In the genomic region with DNA sequence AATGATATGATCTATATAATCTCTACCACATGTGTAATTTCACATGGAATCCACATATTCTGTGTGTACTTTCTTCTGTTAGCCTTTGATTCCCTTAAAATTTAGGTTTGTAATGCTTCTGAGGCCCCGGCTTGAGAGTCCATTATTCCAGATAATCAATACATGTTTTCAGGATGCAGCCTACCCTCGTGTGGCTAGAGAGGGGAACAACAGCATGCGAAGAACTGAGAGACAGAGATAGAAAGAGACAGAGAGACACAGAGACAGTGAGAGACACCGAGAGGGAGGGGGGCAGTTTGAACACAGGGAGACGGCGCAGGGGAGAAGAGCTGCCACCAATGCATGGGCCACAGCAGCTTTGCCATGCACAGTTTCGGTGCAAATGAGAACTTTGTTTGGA, we compare ENCODE assay signal across 14 cellular contexts.
A peak's percentile ranks its signal among the peaks of the same experiment; 100 is the strongest.
DNase-seq lines count a peak whose midpoint lies in the region; ATAC-seq, FAIRE-seq and TF ChIP-seq lines count a peak whose summit lies in the region.
"Had no signal": no experiment of that assay in that cellular context is flagged by ENCODE, and none has a peak within 500 bp of the region (broad histone marks: within the 10 kb centered on the region; RNA-seq: fewer than 3 reads in every experiment).

No MANE protein-coding gene starts in this region.

- no peaks in the 10 kb centered on the region for H3K9me2 ChIP-seq in Loucy (replicated peaks; ENCODE audit: low read depth, low read length)
- H3K9me2 ChIP-seq in neural cell (ENCODE audit: insufficient read depth, low read length) = no peaks in the 10 kb centered on the region

- H3F3A ChIP-seq in Loucy (ENCODE audit: low read depth) (no peaks in the 10 kb centered on the region), neural cell (ENCODE audit: insufficient read depth, low read length, poor library complexity, severe bottlenecking) (no peaks in the 10 kb centered on the region)

- H4K20me1 ChIP-seq in Loucy (ENCODE audit: insufficient read depth, low read length, poor library complexity, severe bottlenecking) (no peaks in the 10 kb centered on the region), GM12878 (ENCODE audit: control insufficient read depth, insufficient read depth) (no peaks in the 10 kb centered on the region), neural cell (ENCODE audit: insufficient read depth) (no peaks in the 10 kb centered on the region)

- CTCF ChIA-PET in GM12878 (lab: Yijun Ruan, JAX) = no interaction called here

- intact Hi-C loops in GM12878 (cut with micrococcal nuclease; ENCODE audit: unreplicated experiment) = no loop called here

- no peak overlapping the region for H2AFZ ChIP-seq in Loucy (ENCODE audit: low read length)
- H2AFZ ChIP-seq in GM12878 (ENCODE audit: control insufficient read depth, low read depth, low read length) = no peak overlapping the region
- H2AFZ ChIP-seq in neural cell (ENCODE audit: low read depth, low read length) = no peak overlapping the region

- POLR2A ChIA-PET in GM12878 (lab: Charles Lee) = no interaction called here

- H3K4me1 ChIP-seq in Loucy (ENCODE audit: insufficient read depth, low read length, poor library complexity, severe bottlenecking) (peaks cover 11% of the 10 kb centered on the region), GM12878 (ENCODE audit: control insufficient read depth, insufficient read depth, low read length) (no peaks in the 10 kb centered on the region)

- TF ChIP-seq POLR2A in GM12878 (IDR thresholded peaks at IDR 0.05; ENCODE audit: low read depth, low read length) = no peak

- H3K9ac ChIP-seq in Loucy (ENCODE audit: low read depth, low read length, poor library complexity, severe bottlenecking) (no peak overlapping the region), GM12878 (ENCODE audit: control insufficient read depth, insufficient read depth, low read length) (no peak overlapping the region), neural cell (ENCODE audit: low read length) (no peak overlapping the region)

- H3K27ac ChIP-seq in GM12878 (ENCODE audit: control insufficient read depth, insufficient read depth) (no peak overlapping the region), neural cell (ENCODE audit: low read length) (no peak overlapping the region)
- H3K27ac ChIP-seq: thyroid gland had no signal

- no peaks in the 10 kb centered on the region for H3K36me3 ChIP-seq in Loucy (ENCODE audit: insufficient read depth, low read length)
- H3K36me3 ChIP-seq in GM12878 (ENCODE audit: control insufficient read depth in 2 of 2, insufficient read depth in 2 of 2, low read length in 1 of 2) = no peaks in the 10 kb centered on the region
- no peaks in the 10 kb centered on the region for H3K36me3 ChIP-seq in neural cell (ENCODE audit: insufficient read depth, low read length)
- H3K36me3 ChIP-seq: thyroid gland had no signal

- RAD21 ChIA-PET in GM12878 (lab: Charles Lee; ENCODE audit: unreplicated experiment) = no interaction called here

- TF ChIP-seq EP300 in GM12878 (IDR thresholded peaks at IDR 0.05; ENCODE audit: borderline replicate concordance in 1 of 2, control insufficient read depth in 1 of 2, low read depth in 2 of 2, low read length in 2 of 2) = no peak
- TF ChIP-seq EP300 in neural cell (conservative IDR thresholded peaks at IDR 0.05; ENCODE audit: poor library complexity, severe bottlenecking) = no peak

- in situ Hi-C loops in GM12878 (cut with MboI) = no loop called here

- no peaks in the 10 kb centered on the region for H3K9me3 ChIP-seq in Loucy (ENCODE audit: insufficient read depth, low read depth, low read length)
- H3K9me3 ChIP-seq in GM12878 (replicated peaks; ENCODE audit: control insufficient read depth, insufficient read depth, low read length) = no peaks in the 10 kb centered on the region
- H3K9me3 ChIP-seq in neural cell (ENCODE audit: low read length) = no peaks in the 10 kb centered on the region
- H3K9me3 ChIP-seq: thyroid gland had no signal

- H3K79me2 ChIP-seq in Loucy (ENCODE audit: insufficient read depth, low read length) (no peaks in the 10 kb centered on the region), GM12878 (ENCODE audit: control insufficient read depth, insufficient read depth, low read length) (no peaks in the 10 kb centered on the region), neural cell (replicated peaks; ENCODE audit: insufficient read depth, low read length) (no peaks in the 10 kb centered on the region)

- DNase-seq in DMS 273 (lab: John Stamatoyannopoulos, UW; ENCODE audit: unreplicated experiment) (peak; percentile 17), DMS 273 treated with DMSO at 0.1 percent for 48 hours (lab: John Stamatoyannopoulos, UW) (no peak), GM12878 (ENCODE audit: low read depth, low spot score) (no peak), hippocampal formation (lab: John Stamatoyannopoulos, UW) (no peak), HTR-8/SVneo (ENCODE audit: insufficient read length, low spot score) (no peak)
- DNase-seq: 8988T; activated CD4-positive, alpha-beta memory T cell treated with anti-CD3 and anti-CD28 coated beads, Interleukin-2, amount 10 ng/mL, durations not matched to agents 7 days and 5 days; MM.1S; naive B cell; thyroid gland had no signal

- H3K4me3 ChIP-seq in Loucy (ENCODE audit: low read length, poor library complexity, severe bottlenecking) (no peak overlapping the region), GM12878 (no peak overlapping the region), neural cell (ENCODE audit: low read length) (no peak overlapping the region)
- H3K4me3 ChIP-seq: thyroid gland had no signal

- ATAC-seq in GM12878 = no peak
- ATAC-seq in HG02884 (IDR thresholded peaks at IDR 0.05; ENCODE audit: unreplicated experiment) = no peak

- H3K4me2 ChIP-seq in Loucy (ENCODE audit: low read depth, low read length, poor library complexity, severe bottlenecking) (no peak overlapping the region), GM12878 (ENCODE audit: control insufficient read depth, insufficient read depth) (no peak overlapping the region), neural cell (ENCODE audit: low read length) (no peak overlapping the region)

- TF ChIP-seq CTCF in Loucy (conservative IDR thresholded peaks at IDR 0.05; ENCODE audit: low read length) (peak; percentile 50), GM12878 (IDR thresholded peaks at IDR 0.05 in 2 of 3, conservative IDR thresholded peaks at IDR 0.05 in 1 of 3; ENCODE audit: control insufficient read depth in 2 of 3, extremely low read depth in 1 of 3, insufficient read depth in 1 of 3, low read depth in 3 of 3, low read length in 3 of 3) (no peak), neural cell (IDR thresholded peaks at IDR 0.05; ENCODE audit: poor library complexity, severe bottlenecking) (peak; percentile 67)

- TF ChIP-seq RAD21 in GM12878 (IDR thresholded peaks at IDR 0.05; ENCODE audit: insufficient read depth, low read depth, low read length) (peak; percentile 29; the same call in 1 of the 2 replicates), neural cell (conservative IDR thresholded peaks at IDR 0.05) (peak; percentile 70)

- BruUV-seq in GM12878 (replicated peaks; lab: Mats Ljungman, UMichigan) = no TSS peak

- H3K27me3 ChIP-seq in Loucy (ENCODE audit: insufficient read depth, low read length, poor library complexity, severe bottlenecking) (no peaks in the 10 kb centered on the region), GM12878 (replicated peaks in 1 of 2; ENCODE audit: control insufficient read depth in 2 of 2, insufficient read depth in 2 of 2, low read length in 1 of 2) (no peaks in the 10 kb centered on the region), neural cell (ENCODE audit: insufficient read depth, low read depth, low read length) (no peaks in the 10 kb centered on the region)
- H3K27me3 ChIP-seq: thyroid gland had no signal

- SMC1A ChIA-PET in GM12878 (lab: Charles Lee; ENCODE audit: uncharacterized antibody, unreplicated experiment) = no interaction called here

- WGBS in GM12878 (ENCODE audit: insufficient coverage, insufficient replicate concordance, low lambda C conversion rate, missing lambda C conversion rate) = 44% methylated on average over 7 of the region's 7 CpGs

- FAIRE-seq in GM12878 (lab: Jason Lieb, UNC) (no peak), HTR-8/SVneo (lab: Jason Lieb, UNC) (no peak)
- FAIRE-seq: colon had no signal

TF ChIP-seq in GM12878, 131 proteins besides CTCF, POLR2A, EP300 and RAD21 (continues in another document):
- TF ChIP-seq STAT1 (conservative IDR thresholded peaks at IDR 0.05) (no peak), DPF2 (IDR thresholded peaks at IDR 0.05) (no peak), MXI1 (IDR thresholded peaks at IDR 0.05; ENCODE audit: low read depth, low read length) (no peak), CHD1 (IDR thresholded peaks at IDR 0.05; ENCODE audit: low read depth, low read length) (no peak)
- TF ChIP-seq, protein P1, sequence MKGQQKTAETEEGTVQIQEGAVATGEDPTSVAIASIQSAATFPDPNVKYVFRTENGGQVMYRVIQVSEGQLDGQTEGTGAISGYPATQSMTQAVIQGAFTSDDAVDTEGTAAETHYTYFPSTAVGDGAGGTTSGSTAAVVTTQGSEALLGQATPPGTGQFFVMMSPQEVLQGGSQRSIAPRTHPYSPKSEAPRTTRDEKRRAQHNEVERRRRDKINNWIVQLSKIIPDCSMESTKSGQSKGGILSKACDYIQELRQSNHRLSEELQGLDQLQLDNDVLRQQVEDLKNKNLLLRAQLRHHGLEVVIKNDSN (IDR thresholded peaks at IDR 0.05; ENCODE audit: borderline replicate concordance, extremely low read length, insufficient read depth, low read depth, low read length) = no peak

TF ChIP-seq in neural cell, 6 proteins besides CTCF, POLR2A, EP300 and RAD21 (continues in another document):
- TF ChIP-seq EZH2 (IDR thresholded peaks at IDR 0.05; ENCODE audit: borderline replicate concordance, insufficient read depth, low read length, poor library complexity, severe bottlenecking) = no peak
- TF ChIP-seq SMC3 (conservative IDR thresholded peaks at IDR 0.05; ENCODE audit: poor library complexity) = peak; percentile 75
- no peak for TF ChIP-seq TAF1 (IDR thresholded peaks at IDR 0.05; ENCODE audit: low read depth)

Comparison
In these comparisons a context has a peak if more than half of its experiments do, and no peak if none do; other contexts are left out.
1. CTCF ChIP-seq: peak in Loucy (single experiment) and neural cell (single experiment); none in GM12878 (0 of 3).